8 cellular contexts compared by ENCODE assay signal in the genomic region with DNA sequence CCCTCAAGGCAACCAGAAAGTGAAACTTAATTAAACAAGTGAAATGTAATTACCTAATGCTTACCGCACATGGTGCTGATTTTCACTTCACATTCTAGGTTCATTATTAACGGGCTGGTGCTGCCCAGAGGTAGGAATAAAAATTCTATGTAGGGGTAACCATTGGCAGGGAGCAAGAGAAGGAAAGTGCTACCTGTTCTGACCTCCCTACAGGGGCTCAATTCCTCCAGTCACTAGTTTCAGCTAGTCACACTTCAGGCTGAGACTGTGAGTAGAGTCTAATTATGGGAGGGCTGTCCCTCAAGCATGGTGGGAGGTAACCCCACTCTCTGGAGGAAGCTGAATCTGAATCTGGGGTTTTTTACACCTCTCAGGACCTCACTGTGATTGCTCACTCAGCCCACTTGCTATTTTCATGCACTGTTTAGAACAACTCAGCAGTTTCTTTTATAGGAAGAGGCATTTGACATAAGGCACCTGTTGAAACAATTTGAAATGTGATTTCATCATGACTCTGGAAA.
DNase-seq lines count a peak whose midpoint lies in the region; ATAC-seq and TF ChIP-seq lines count a peak whose summit lies in the region.

No MANE protein-coding gene starts in this region.

- no peak for TF ChIP-seq CTCF in ascending aorta (IDR thresholded peaks at IDR 0.05)

- ATAC-seq in GM19463 (IDR thresholded peaks at IDR 0.05; ENCODE audit: unreplicated experiment) = peak; percentile 95
- ATAC-seq in HG03460 (IDR thresholded peaks at IDR 0.05; ENCODE audit: unreplicated experiment) = peak; percentile 97

- H3K4me2 ChIP-seq in BLaER1 treated with 17β-estradiol and CSF1 and Interleukin-3, amounts not matched to agents 10 nM and 100 nM = peak overlapping the region; percentile 25 to 63 (median 39); a peak in 20 of 22 replicates

- peaks cover 0 to 50% (median 0%) of the 10 kb centered on the region in 11 experiments; a peak in 7 of 22 replicates for H3K36me3 ChIP-seq in BLaER1 treated with 17β-estradiol and CSF1 and Interleukin-3, amounts not matched to agents 10 nM and 100 nM
- no peaks in the 10 kb centered on the region for H3K36me3 ChIP-seq in ascending aorta

- peaks cover 0 to 38% (median 0%) of the 10 kb centered on the region in 11 experiments; a peak in 3 of 22 replicates for H4K20me1 ChIP-seq in BLaER1 treated with 17β-estradiol and CSF1 and Interleukin-3, amounts not matched to agents 10 nM and 100 nM

- intact Hi-C loops in ascending aorta (cut with DNase I) = no loop called here

- H3K27me3 ChIP-seq in BLaER1 treated with 17β-estradiol and CSF1 and Interleukin-3, amounts not matched to agents 10 nM and 100 nM = no peaks in the 10 kb centered on the region
- H3K27me3 ChIP-seq in ascending aorta = no peaks in the 10 kb centered on the region

- DNase-seq in ascending aorta (ENCODE audit: low spot score in 2 of 2) (no peak), inferior parietal cortex (ENCODE audit: extremely low spot score) (no peak), OCI-M2 (lab: John Stamatoyannopoulos, UW; ENCODE audit: unreplicated experiment) (no peak), SHP77 treated with DMSO at 0.1 percent for 48 hours (lab: John Stamatoyannopoulos, UW) (no peak)
- DNase-seq in stimulated activated CD4-positive, alpha-beta T cell treated with anti-CD3 and anti-CD28 coated beads, Interleukin-15, amount 100 ng/mL, for 24 hours = peak; percentile 58

- H3K9ac ChIP-seq in BLaER1 treated with 17β-estradiol and CSF1 and Interleukin-3, amounts not matched to agents 10 nM and 100 nM = no peak overlapping the region

- H3K4me1 ChIP-seq in BLaER1 treated with 17β-estradiol and CSF1 and Interleukin-3, amounts not matched to agents 10 nM and 100 nM = peaks cover 14 to 61% (median 24%) of the 10 kb centered on the region in 10 experiments
- H3K4me1 ChIP-seq in ascending aorta = peaks cover 15 to 31% of the 10 kb centered on the region in 2 donors

- no peak overlapping the region for H3K4me3 ChIP-seq in BLaER1 treated with 17β-estradiol and CSF1 and Interleukin-3, amounts not matched to agents 10 nM and 100 nM
- peak overlapping the region in 1 of 2 donors; percentile 9 for H3K4me3 ChIP-seq in ascending aorta

- peaks cover 0 to 43% (median 10%) of the 10 kb centered on the region in 11 experiments; a peak in 14 of 22 replicates for H3K9me3 ChIP-seq in BLaER1 treated with 17β-estradiol and CSF1 and Interleukin-3, amounts not matched to agents 10 nM and 100 nM (replicated peaks in 1 of 11)
- no peaks in the 10 kb centered on the region for H3K9me3 ChIP-seq in ascending aorta

- peak overlapping the region in 4 of 11 experiments; percentile 2 to 27 (median 10); a peak in 2 of 22 replicates for H3K27ac ChIP-seq in BLaER1 treated with 17β-estradiol and CSF1 and Interleukin-3, amounts not matched to agents 10 nM and 100 nM
- H3K27ac ChIP-seq in ascending aorta = peak overlapping the region; percentile 29 to 61
